ENCODE assay signal across 21 cellular contexts in the genomic region with DNA sequence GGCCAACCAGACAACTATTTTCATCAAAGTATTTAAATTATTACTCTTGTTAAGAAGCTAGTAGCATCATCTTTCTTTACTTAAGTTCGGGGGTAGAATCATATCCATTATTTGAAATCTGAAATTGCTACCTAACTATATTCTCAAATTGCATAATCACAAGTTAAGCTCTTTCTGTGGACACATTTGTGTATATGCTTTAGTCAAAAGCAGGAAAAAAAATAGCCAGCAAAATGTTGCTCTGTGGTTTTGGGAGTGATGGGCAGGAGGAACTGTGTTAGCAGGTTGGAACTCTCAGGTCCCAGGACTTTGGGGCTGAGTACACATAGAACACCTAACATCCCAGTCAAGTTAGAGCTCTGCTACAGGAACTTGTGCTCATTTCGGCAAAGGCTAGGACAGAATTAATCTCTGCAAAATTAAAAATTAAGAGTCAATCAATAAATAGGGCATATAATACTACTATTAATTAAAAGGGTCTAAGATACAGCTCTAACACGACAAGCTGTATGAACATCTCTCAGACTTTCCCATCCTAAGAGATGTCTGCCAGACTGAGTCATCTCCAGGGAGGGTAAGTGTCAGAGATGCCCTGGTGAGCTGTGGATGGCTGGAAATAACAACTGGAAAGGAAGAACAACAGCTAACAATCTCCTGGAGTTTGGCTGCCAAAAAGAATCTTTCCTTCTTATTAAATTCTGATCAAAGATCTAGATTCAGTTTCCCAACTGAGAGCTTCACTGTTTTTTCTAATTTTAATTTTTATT.
DNase-seq lines count a peak whose midpoint lies in the region; ATAC-seq, FAIRE-seq and TF ChIP-seq lines count a peak whose summit lies in the region.
"Had no signal": no experiment of that assay in that cellular context is flagged by ENCODE, and none has a peak within 500 bp of the region (broad histone marks: within the 10 kb centered on the region; RNA-seq: fewer than 3 reads in every experiment).

No MANE protein-coding gene starts in this region.

- H3K9me3 ChIP-seq in astrocyte (ENCODE audit: insufficient read depth, low read depth, low read length), result no peaks in the 10 kb centered on the region
- H3K9me3 ChIP-seq: left lung, tibial nerve had no signal

- no peak overlapping the region for H3K4me2 ChIP-seq in astrocyte (ENCODE audit: low read length)

- H3K27me3 Mint-ChIP-seq in astrocyte (ENCODE audit: low read depth, unreplicated experiment), result no peaks in the 10 kb centered on the region

- H3K4me1 Mint-ChIP-seq in astrocyte (ENCODE audit: low read depth, unreplicated experiment), result peaks cover 41% of the 10 kb centered on the region
- H3K4me1 Mint-ChIP-seq: stimulated activated naive B cell treated with anti-CD40 and anti-IgM and Interleukin-4, amounts not matched to agents 10 μg/mL and 1 μg/mL and 100 μg/mL, for 72 hours had no signal

- TF ChIP-seq CTCF in astrocyte (IDR thresholded peaks at IDR 0.05; ENCODE audit: insufficient read depth, low read depth, low read length), result no peak

- H3K27ac Mint-ChIP-seq in astrocyte (ENCODE audit: unreplicated experiment), result peak overlapping the region; percentile 96
- H3K27ac Mint-ChIP-seq: activated T-helper 2 cell treated with anti-CD3 and anti-CD28 coated beads, Interferon-gamma antibody, Interleukin-2, Interleukin-4, amounts not matched to agents 10 μg/mL and 5 μg/mL and 100 μg/mL, durations not matched to agents 14 hours and 24 hours and 36 hours; stimulated activated naive B cell treated with anti-CD40 and anti-IgM and Interleukin-4, amounts not matched to agents 10 μg/mL and 1 μg/mL and 100 μg/mL, for 72 hours had no signal

- ATAC-seq in GM18873 (IDR thresholded peaks at IDR 0.05; ENCODE audit: low FRiP score, unreplicated experiment), result no peak
- ATAC-seq in GM18861 (IDR thresholded peaks at IDR 0.05; ENCODE audit: unreplicated experiment), result no peak
- ATAC-seq: foreskin keratinocyte; K562; left lung; stimulated activated naive B cell treated with anti-CD40 and anti-IgM and Interleukin-4, amounts not matched to agents 10 μg/mL and 1 μg/mL and 100 μg/mL, for 72 hours had no signal

- no peaks in the 10 kb centered on the region for H3K27me3 ChIP-seq in astrocyte (ENCODE audit: insufficient read depth, low read length)
- H3K27me3 ChIP-seq: foreskin keratinocyte, left lung, tibial nerve had no signal

- no peak overlapping the region for H3K27ac ChIP-seq in astrocyte (ENCODE audit: low read depth, low read length)
- H3K27ac ChIP-seq: foreskin keratinocyte, left lung, SK-N-MC, tibial nerve had no signal

- no peak overlapping the region for H3K4me3 ChIP-seq in astrocyte (ENCODE audit: insufficient read depth, low read depth, low read length)
- H3K4me3 ChIP-seq: K562, left lung, SK-N-MC, tibial nerve had no signal

- TF ChIP-seq POLR2A in H54 (IDR thresholded peaks at IDR 0.05; ENCODE audit: low read depth, low read length), result no peak

- no peaks in the 10 kb centered on the region for H3K36me3 ChIP-seq in astrocyte (ENCODE audit: insufficient read depth, low read length)
- H3K36me3 ChIP-seq: left lung, tibial nerve had no signal

- no peaks in the 10 kb centered on the region for H3K79me2 ChIP-seq in astrocyte (ENCODE audit: insufficient read depth, low read length)

- H4K20me1 ChIP-seq in astrocyte (ENCODE audit: insufficient read depth, low read length), result no peaks in the 10 kb centered on the region

- H3K4me3 Mint-ChIP-seq in astrocyte (ENCODE audit: unreplicated experiment), result no peak overlapping the region
- H3K4me3 Mint-ChIP-seq: stimulated activated naive B cell treated with anti-CD40 and anti-IgM and Interleukin-4, amounts not matched to agents 10 μg/mL and 1 μg/mL and 100 μg/mL, for 72 hours had no signal

- peaks cover 3% of the 10 kb centered on the region for H3K36me3 Mint-ChIP-seq in astrocyte (ENCODE audit: low read depth, unreplicated experiment)
- H3K36me3 Mint-ChIP-seq: stimulated activated naive B cell treated with anti-CD40 and anti-IgM and Interleukin-4, amounts not matched to agents 10 μg/mL and 1 μg/mL and 100 μg/mL, for 72 hours had no signal

- H3K9ac ChIP-seq in astrocyte (ENCODE audit: low read length), result no peak overlapping the region

- peak; percentile 3 for DNase-seq in H54 (ENCODE audit: insufficient read length, low spot score)
- DNase-seq in astrocyte (ENCODE audit: low read depth), result peak; percentile 28
- DNase-seq in iPS-NIHi7 (ENCODE audit: extremely low spot score), result peak; percentile 24
- DNase-seq in stromal cell of bone marrow (ENCODE audit: low read depth), result peak; percentile 21
- DNase-seq in T1000 (lab: John Stamatoyannopoulos, UW), result no peak
- DNase-seq: activated CD4-positive, CD25-positive, alpha-beta regulatory T cell treated with anti-CD3 and anti-CD28 coated beads, Interleukin-2, amount 50 U/mL, for 72 hours; C1 segment of cervical spinal cord; foreskin keratinocyte; left lung; NCI-H1092; NCI-H2081 treated with DMSO at 0.1 percent for 48 hours; NCI-H526 treated with DMSO at 0.1 percent for 48 hours; posterior cingulate gyrus; stimulated activated CD4-positive, alpha-beta T cell treated with anti-CD3 and anti-CD28 coated beads, Interleukin-12 subunit alpha, Interleukin-12 subunit beta, amount 100 ng/mL, for 4 hours; stimulated activated naive B cell treated with anti-CD40 and anti-IgM and Interleukin-4, amounts not matched to agents 10 μg/mL and 1 μg/mL and 100 μg/mL, for 72 hours had no signal

- no peak overlapping the region for H2AFZ ChIP-seq in astrocyte (ENCODE audit: low read depth, low read length)

- FAIRE-seq in H54 (lab: Jason Lieb, UNC), result no peak
- peak; percentile 67 for FAIRE-seq in astrocyte (lab: Jason Lieb, UNC)
- FAIRE-seq: K562 had no signal

- H3K9me3 Mint-ChIP-seq in astrocyte (ENCODE audit: unreplicated experiment), result no peaks in the 10 kb centered on the region
- H3K9me3 Mint-ChIP-seq: activated T-helper 2 cell treated with anti-CD3 and anti-CD28 coated beads, Interferon-gamma antibody, Interleukin-2, Interleukin-4, amounts not matched to agents 10 μg/mL and 5 μg/mL and 100 μg/mL, durations not matched to agents 14 hours and 24 hours and 36 hours had no signal

- peaks cover 6% of the 10 kb centered on the region for H3K4me1 ChIP-seq in astrocyte (ENCODE audit: insufficient read depth, low read length)
- H3K4me1 ChIP-seq: foreskin keratinocyte had no signal
